ENCODE assay signal across 18 cellular contexts in genomic region chr19:14175351-14175792, GRCh38.
"Had no signal": no experiment of that assay in that cellular context is flagged by ENCODE, and none has a peak within 500 bp of the region (broad histone marks: within the 10 kb centered on the region; RNA-seq: fewer than 3 reads in every experiment).

No MANE protein-coding gene starts in this region.

- H3K27me3 Mint-ChIP-seq: activated CD4-positive, alpha-beta T cell treated with anti-CD3 and anti-CD28 coated beads, Interleukin-2, amount 10 ng/mL, durations not matched to agents 24 days and 14 days; activated naive CD8-positive, alpha-beta T cell treated with anti-CD3 and anti-CD28 coated beads, Interleukin-2, amount 10 ng/mL, durations not matched to agents 7 days and 5 days had no signal

- H3K36me3 ChIP-seq: ovary, uterus had no signal

- H3K27ac ChIP-seq: ovary, tibial artery, uterus had no signal

- H3K27ac Mint-ChIP-seq: activated B cell treated with CpG ODN at 0.5 μM for 24 hours; activated CD4-positive, alpha-beta T cell treated with anti-CD3 and anti-CD28 coated beads, Interleukin-2, amount 10 ng/mL, durations not matched to agents 24 days and 14 days; activated naive CD8-positive, alpha-beta T cell treated with anti-CD3 and anti-CD28 coated beads, Interleukin-2, amount 10 ng/mL, durations not matched to agents 7 days and 5 days; endodermal cell had no signal

- H3K4me3 ChIP-seq: ovary, tibial artery, uterus had no signal

- DNase-seq: activated B cell treated with CpG ODN at 0.5 μM for 24 hours; activated CD4-positive, alpha-beta T cell treated with anti-CD3 and anti-CD28 coated beads, Interleukin-2, amount 10 ng/mL, durations not matched to agents 24 days and 14 days; activated effector memory CD4-positive, alpha-beta T cell treated with Interleukin-2 at 50 U/mL for 16 hours; activated naive CD8-positive, alpha-beta T cell treated with anti-CD3 and anti-CD28 coated beads, Interleukin-2, amount 10 ng/mL, durations not matched to agents 7 days and 5 days; anterior cingulate cortex; dermis blood vessel endothelial cell; endodermal cell; erythroblast; islet precursor cell; midbrain; ovary; stimulated activated CD4-positive, alpha-beta T cell treated with anti-CD3 and anti-CD28 coated beads, Interleukin-4, amount 100 ng/mL, for 1 hour; stimulated activated naive CD4-positive, alpha-beta T cell; tibial artery; uterus had no signal

- ATAC-seq: left lobe of liver, SK-N-SH treated with all-trans-retinoic acid at 6 μM for 48 hours had no signal

- H3K4me1 ChIP-seq: tibial artery, uterus had no signal

- H3K9me3 Mint-ChIP-seq: activated CD4-positive, alpha-beta T cell treated with anti-CD3 and anti-CD28 coated beads, Interleukin-2, amount 10 ng/mL, durations not matched to agents 24 days and 14 days; activated naive CD8-positive, alpha-beta T cell treated with anti-CD3 and anti-CD28 coated beads, Interleukin-2, amount 10 ng/mL, durations not matched to agents 7 days and 5 days; endodermal cell had no signal

- H3K27me3 ChIP-seq: ovary, tibial artery, uterus had no signal

- H3K4me3 Mint-ChIP-seq: activated B cell treated with CpG ODN at 0.5 μM for 24 hours; activated CD4-positive, alpha-beta T cell treated with anti-CD3 and anti-CD28 coated beads, Interleukin-2, amount 10 ng/mL, durations not matched to agents 24 days and 14 days; activated naive CD8-positive, alpha-beta T cell treated with anti-CD3 and anti-CD28 coated beads, Interleukin-2, amount 10 ng/mL, durations not matched to agents 7 days and 5 days; endodermal cell had no signal

- H3K9me3 ChIP-seq: ovary, tibial artery, uterus had no signal

- FAIRE-seq: bronchial epithelial cell had no signal
